ENCODE assay signal across 13 cellular contexts in genomic region chr17:59310263-59310920, GRCh38. TPM values are rescaled to one million over a fixed set of nuclear protein-coding genes. Genes with fewer than 3 reads are reported as not detected.
DNase-seq lines count a peak whose midpoint lies in the region; ATAC-seq and TF ChIP-seq lines count a peak whose summit lies in the region.
"Had no signal": no experiment of that assay in that cellular context is flagged by ENCODE, and none has a peak within 500 bp of the region (broad histone marks: within the 10 kb centered on the region; RNA-seq: fewer than 3 reads in every experiment).

No MANE protein-coding gene starts in this region.

- no peak for TF ChIP-seq CTCF in C4-2B (conservative IDR thresholded peaks at IDR 0.05)
- no peak for TF ChIP-seq CTCF in MM.1S (IDR thresholded peaks at IDR 0.05; ENCODE audit: low read length)

- H3K9me3 ChIP-seq in MM.1S (replicated peaks; ENCODE audit: insufficient read depth, low read length) (no peaks in the 10 kb centered on the region), neuronal stem cell (replicated peaks in 1 of 2; ENCODE audit: control insufficient read depth in 2 of 2, insufficient read depth in 1 of 2, low read depth in 1 of 2, low read length in 2 of 2) (no peaks in the 10 kb centered on the region)
- H3K9me3 ChIP-seq: SK-N-SH had no signal

- no peak overlapping the region for H4K8ac ChIP-seq in neuronal stem cell (ENCODE audit: low read depth, low read length)

- H2BK120ac ChIP-seq in neuronal stem cell (ENCODE audit: low read depth, low read length) = no peak overlapping the region

- no peak overlapping the region for H3K18ac ChIP-seq in neuronal stem cell (ENCODE audit: low read length)

- H2AK5ac ChIP-seq in neuronal stem cell (ENCODE audit: low read depth, low read length) = no peak overlapping the region

- no peaks in the 10 kb centered on the region for H3K36me3 Mint-ChIP-seq in dendritic cell treated with granulocyte-macrophage colony-stimulating factor and Interleukin-4, amounts not matched to agents 40 ng/mL and 50 ng/mL, for 4 days (ENCODE audit: low read depth)

- no peaks in the 10 kb centered on the region for H3K9me2 ChIP-seq in MM.1S (replicated peaks; ENCODE audit: insufficient read depth, low read length)
- H3K9me2 ChIP-seq: SK-N-SH had no signal

- H2AFZ ChIP-seq in MM.1S (ENCODE audit: low read length) (peak overlapping the region; percentile 11; the same call in 1 of the 2 replicates), neuronal stem cell (ENCODE audit: low read length) (peak overlapping the region; percentile 68)

- DNase-seq in MM.1S = no peak
- no peak for DNase-seq in neuronal stem cell (ENCODE audit: low spot score)
- no peak for DNase-seq in stimulated activated naive CD8-positive, alpha-beta T cell treated with anti-CD3 and anti-CD28 coated beads, Interleukin-15, amount 100 ng/mL, for 72 hours
- no peak for DNase-seq in NCI-H82 treated with DMSO at 0.1 percent for 48 hours (lab: John Stamatoyannopoulos, UW; ENCODE audit: unreplicated experiment)
- no peak for DNase-seq in DMS79 (lab: John Stamatoyannopoulos, UW)
- no peak for DNase-seq in kidney glomerular epithelial cell (lab: John Stamatoyannopoulos, UW)
- DNase-seq: NK-92 treated with Interleukin-12 subunit alpha and Interleukin-12 subunit beta, amount 100 ng/mL, for 24 hours had no signal

- no peaks in the 10 kb centered on the region for H3K27me3 Mint-ChIP-seq in dendritic cell treated with granulocyte-macrophage colony-stimulating factor and Interleukin-4, amounts not matched to agents 40 ng/mL and 50 ng/mL, for 4 days
- no peaks in the 10 kb centered on the region for H3K27me3 Mint-ChIP-seq in stimulated activated naive CD8-positive, alpha-beta T cell treated with anti-CD3 and anti-CD28 coated beads, Interleukin-15, amount 100 ng/mL, for 72 hours
- H3K27me3 Mint-ChIP-seq: IgD-negative memory B cell had no signal

- H3K36me3 ChIP-seq in MM.1S (replicated peaks; ENCODE audit: insufficient read depth, low read length) = no peaks in the 10 kb centered on the region
- no peaks in the 10 kb centered on the region for H3K36me3 ChIP-seq in neuronal stem cell (replicated peaks in 1 of 2; ENCODE audit: control insufficient read depth in 2 of 2, insufficient read depth in 2 of 2, low read length in 2 of 2)

- intact Hi-C loops in dendritic cell treated with granulocyte-macrophage colony-stimulating factor and Interleukin-4, amounts not matched to agents 40 ng/mL and 50 ng/mL, for 4 days (cut with micrococcal nuclease) = loop anchor here (2.0 to 10.0 kb wide), 2 partner anchors 90 to 254 kb away; partner anchors contain the start of genes DHX40 and GDPD1

- H3F3A ChIP-seq in MM.1S (ENCODE audit: insufficient read depth, low read length) = no peaks in the 10 kb centered on the region

- peaks cover 8% of the 10 kb centered on the region for H3K4me1 Mint-ChIP-seq in dendritic cell treated with granulocyte-macrophage colony-stimulating factor and Interleukin-4, amounts not matched to agents 40 ng/mL and 50 ng/mL, for 4 days (ENCODE audit: low read depth)
- H3K4me1 Mint-ChIP-seq in stimulated activated naive CD8-positive, alpha-beta T cell treated with anti-CD3 and anti-CD28 coated beads, Interleukin-15, amount 100 ng/mL, for 72 hours = peaks cover 6% of the 10 kb centered on the region
- H3K4me1 Mint-ChIP-seq: H9 had no signal

- no peak for ATAC-seq in stimulated activated naive CD8-positive, alpha-beta T cell treated with anti-CD3 and anti-CD28 coated beads, Interleukin-15, amount 100 ng/mL, for 72 hours

- H3K4me3 Mint-ChIP-seq in dendritic cell treated with granulocyte-macrophage colony-stimulating factor and Interleukin-4, amounts not matched to agents 40 ng/mL and 50 ng/mL, for 4 days = no peak overlapping the region
- no peak overlapping the region for H3K4me3 Mint-ChIP-seq in stimulated activated naive CD8-positive, alpha-beta T cell treated with anti-CD3 and anti-CD28 coated beads, Interleukin-15, amount 100 ng/mL, for 72 hours
- H3K4me3 Mint-ChIP-seq: H9, IgD-negative memory B cell had no signal

- no peak overlapping the region for H3K4ac ChIP-seq in neuronal stem cell (ENCODE audit: low read length)

- no peak overlapping the region for H3K9ac ChIP-seq in MM.1S (ENCODE audit: low read length)
- H3K9ac ChIP-seq in neuronal stem cell (ENCODE audit: low read depth, low read length, poor library complexity) = no peak overlapping the region
- H3K9ac ChIP-seq: SK-N-SH had no signal

- H3K79me1 ChIP-seq in neuronal stem cell (ENCODE audit: low read depth, low read length) = no peaks in the 10 kb centered on the region

- no peaks in the 10 kb centered on the region for H3K79me2 ChIP-seq in MM.1S (ENCODE audit: low read length)

- H3K9me3 Mint-ChIP-seq in dendritic cell treated with granulocyte-macrophage colony-stimulating factor and Interleukin-4, amounts not matched to agents 40 ng/mL and 50 ng/mL, for 4 days = no peaks in the 10 kb centered on the region
- no peaks in the 10 kb centered on the region for H3K9me3 Mint-ChIP-seq in stimulated activated naive CD8-positive, alpha-beta T cell treated with anti-CD3 and anti-CD28 coated beads, Interleukin-15, amount 100 ng/mL, for 72 hours
- H3K9me3 Mint-ChIP-seq: H9, IgD-negative memory B cell had no signal

- no peak overlapping the region for H3K23ac ChIP-seq in neuronal stem cell (ENCODE audit: low read depth, low read length, poor library complexity)

- H4K91ac ChIP-seq in neuronal stem cell (ENCODE audit: low read depth, low read length, poor library complexity) = no peak overlapping the region

- H2BK12ac ChIP-seq in neuronal stem cell (ENCODE audit: low read length) = no peak overlapping the region

- H3K27ac ChIP-seq in C4-2B (peak overlapping the region; percentile 9; the same call in 1 of the 2 replicates), MM.1S (ENCODE audit: low read length) (no peak overlapping the region), neuronal stem cell (replicated peaks; ENCODE audit: low read length) (no peak overlapping the region)
- H3K27ac ChIP-seq: HL-60 had no signal

- peak overlapping the region; percentile 30 for H3K27ac Mint-ChIP-seq in dendritic cell treated with granulocyte-macrophage colony-stimulating factor and Interleukin-4, amounts not matched to agents 40 ng/mL and 50 ng/mL, for 4 days
- H3K27ac Mint-ChIP-seq in stimulated activated naive CD8-positive, alpha-beta T cell treated with anti-CD3 and anti-CD28 coated beads, Interleukin-15, amount 100 ng/mL, for 72 hours = no peak overlapping the region
- H3K27ac Mint-ChIP-seq: H9 had no signal

- H2BK15ac ChIP-seq in neuronal stem cell (ENCODE audit: low read length) = no peak overlapping the region

- 0 out of 2 replicates have a peak, but pooled peaks cover 4% of the 10 kb centered on the region for H3K4me1 ChIP-seq in MM.1S (ENCODE audit: low read length)
- H3K4me1 ChIP-seq in neuronal stem cell (ENCODE audit: control insufficient read depth in 2 of 2, insufficient read depth in 1 of 2, low read depth in 1 of 2, low read length in 2 of 2) = no peaks in the 10 kb centered on the region

- no peak overlapping the region for H2BK5ac ChIP-seq in neuronal stem cell (ENCODE audit: low read length)

- H3K4me3 ChIP-seq in MM.1S (ENCODE audit: low read length) = no peak overlapping the region
- no peak overlapping the region for H3K4me3 ChIP-seq in neuronal stem cell (ENCODE audit: low read length in 2 of 2)

- H3K14ac ChIP-seq in neuronal stem cell (ENCODE audit: low read length) = no peak overlapping the region

- no peaks in the 10 kb centered on the region for H4K20me1 ChIP-seq in MM.1S (ENCODE audit: insufficient read depth, low read length)

- WGBS in neuronal stem cell (ENCODE audit: extremely low coverage in 2 of 2, insufficient read length in 2 of 2, insufficient replicate concordance in 1 of 2), 2 donors = no CpG with 5 or more reads among the region's 6 CpGs

- H3K4me2 ChIP-seq in MM.1S (ENCODE audit: low read depth, low read length) = no peak overlapping the region
- H3K4me2 ChIP-seq in neuronal stem cell (ENCODE audit: insufficient read depth, low read length, poor library complexity, severe bottlenecking) = no peak overlapping the region
- H3K4me2 ChIP-seq: SK-N-SH had no signal

- H3K27me3 ChIP-seq in MM.1S (replicated peaks; ENCODE audit: insufficient read depth, low read length) = no peaks in the 10 kb centered on the region
- H3K27me3 ChIP-seq in neuronal stem cell (ENCODE audit: control insufficient read depth in 3 of 3, insufficient read depth in 3 of 3, low read depth in 1 of 3, low read length in 3 of 3) = no peaks in the 10 kb centered on the region

RNA-seq across cellular contexts. Expression of gene YPEL2, which starts 21.1 kb away (rescaled TPM):
- polyA plus RNA-seq in neuronal stem cell (2013, experiment 1 of 2) = 9.8 TPM
- polyA plus RNA-seq in neuronal stem cell (2013, experiment 2 of 2) = 9.6 TPM
